In genomic region chr3:183880121-183880520, GRCh38 we compare ENCODE assay signal across 18 cellular contexts.
"Had no signal": no experiment of that assay in that cellular context is flagged by ENCODE, and none has a peak within 500 bp of the region (broad histone marks: within the 10 kb centered on the region; RNA-seq: fewer than 3 reads in every experiment).

No MANE protein-coding gene starts in this region.

- H3K9me3 Mint-ChIP-seq: naive B cell; stimulated activated memory B cell treated with anti-CD40 and anti-IgM and Interleukin-4, amounts not matched to agents 10 μg/mL and 1 μg/mL and 100 μg/mL, for 72 hours; T-helper 2 cell treated with Interferon-gamma antibody and Interleukin-4, amounts not matched to agents 5 μg/mL and 100 μg/mL, for 36 hours had no signal

- H3K27me3 ChIP-seq: adrenal gland, cardiac muscle cell, esophagus squamous epithelium, left lung, tibial artery, uterus had no signal

- H3K27ac ChIP-seq: adrenal gland, cardiac muscle cell, tibial artery, uterus had no signal

- H3K4me3 ChIP-seq: adrenal gland, cardiac muscle cell, esophagus squamous epithelium, left lung, tibial artery, uterus had no signal

- H3K27me3 Mint-ChIP-seq: naive B cell; stimulated activated memory B cell treated with anti-CD40 and anti-IgM and Interleukin-4, amounts not matched to agents 10 μg/mL and 1 μg/mL and 100 μg/mL, for 72 hours had no signal

- DNase-seq: activated CD4-positive, alpha-beta T cell treated with anti-CD3 and anti-CD28 coated beads, Interleukin-2, amount 50 U/mL, for 48 hours; activated effector memory CD4-positive, alpha-beta T cell treated with Interleukin-2 at 50 U/mL for 16 hours; activated naive CD4-positive, alpha-beta T cell treated with anti-CD3 and anti-CD28 coated beads, Interleukin-2, amount 50 U/mL, for 16 hours; activated T-cell treated with anti-CD3 and anti-CD28 coated beads, Interleukin-2, amount 50 U/mL, for 1 hour; adrenal gland; esophagus squamous epithelium; hypothalamus; kidney; left lung; mammary epithelial cell; naive B cell; retina; stimulated activated CD4-positive, alpha-beta T cell treated with anti-CD3 and anti-CD28 coated beads, Interleukin-2, amount 100 ng/mL, for 48 hours; tibial artery; uterus had no signal

- H3K4me3 Mint-ChIP-seq: stimulated activated memory B cell treated with anti-CD40 and anti-IgM and Interleukin-4, amounts not matched to agents 10 μg/mL and 1 μg/mL and 100 μg/mL, for 72 hours; T-helper 2 cell treated with Interferon-gamma antibody and Interleukin-4, amounts not matched to agents 5 μg/mL and 100 μg/mL, for 36 hours had no signal

- H3K9me3 ChIP-seq: adrenal gland, esophagus squamous epithelium, left lung, tibial artery, uterus had no signal

- H3K27ac Mint-ChIP-seq: stimulated activated memory B cell treated with anti-CD40 and anti-IgM and Interleukin-4, amounts not matched to agents 10 μg/mL and 1 μg/mL and 100 μg/mL, for 72 hours; T-helper 2 cell treated with Interferon-gamma antibody and Interleukin-4, amounts not matched to agents 5 μg/mL and 100 μg/mL, for 36 hours had no signal

- H3K36me3 ChIP-seq: adrenal gland, uterus had no signal
